In genomic region chrX:38519651-38520050, GRCh38 we compare ENCODE assay signal across 1 cellular context.
TF ChIP-seq lines count a peak whose summit lies in the region.

No MANE protein-coding gene starts in this region.

TF ChIP-seq in H1, 55 proteins besides CTCF, POLR2A, EP300 and RAD21 (continued from another document):
- TF ChIP-seq SAP30 (IDR thresholded peaks at IDR 0.05; ENCODE audit: insufficient read depth, insufficient replicate concordance, low read length) = no peak
- TF ChIP-seq HDAC6 (IDR thresholded peaks at IDR 0.05; ENCODE audit: low read depth, low read length) = no peak
TF ChIP-seq in H1: peak in this region for 0.
